ENCODE assay signal across 8 cellular contexts in genomic region chr2:236570081-236570979, GRCh38. TPM values are rescaled to one million over a fixed set of nuclear protein-coding genes. Genes with fewer than 3 reads are reported as not detected.
DNase-seq lines count a peak whose midpoint lies in the region; TF ChIP-seq lines count a peak whose summit lies in the region.

No MANE protein-coding gene starts in this region.

- H4K8ac ChIP-seq in mesendoderm (ENCODE audit: low read depth, low read length): no peak overlapping the region

- no peaks in the 10 kb centered on the region for H3K27me3 ChIP-seq in right atrium auricular region
- no peaks in the 10 kb centered on the region for H3K27me3 ChIP-seq in mesendoderm (ENCODE audit: insufficient read depth, low read length, poor library complexity)
- H3K27me3 ChIP-seq in uterus: no peaks in the 10 kb centered on the region

- no peak overlapping the region for H3K27ac Mint-ChIP-seq in activated naive CD4-positive, alpha-beta T cell treated with anti-CD3 and anti-CD28 coated beads, Interleukin-2, amount 10 ng/mL, durations not matched to agents 7 days and 5 days

- no peaks in the 10 kb centered on the region for H3K79me2 ChIP-seq in mesendoderm (ENCODE audit: control insufficient read depth, insufficient read depth, low read length)

- peak overlapping the region; percentile 81 for H3K18ac ChIP-seq in mesendoderm (ENCODE audit: low read length)

- in situ Hi-C loops in astrocyte of the spinal cord (cut with HindIII; ENCODE audit: low sequenced_read_pairs): no loop called here

- H3K9me3 ChIP-seq in right atrium auricular region (no peaks in the 10 kb centered on the region), uterus (no peaks in the 10 kb centered on the region)

- intact Hi-C loops in cardiac septum (cut with DNase I): loop anchor here (5.0 kb wide), 4 partner anchors 117 to 333 kb away; no protein-coding TSS in a partner anchor
- intact Hi-C loops in uterus (cut with DNase I; ENCODE audit: low total_unique reads): no loop called here

- no peak overlapping the region for H2AK5ac ChIP-seq in mesendoderm (ENCODE audit: low read length)

- no peak overlapping the region for H3K4me3 Mint-ChIP-seq in activated naive CD4-positive, alpha-beta T cell treated with anti-CD3 and anti-CD28 coated beads, Interleukin-2, amount 10 ng/mL, durations not matched to agents 7 days and 5 days

- peak overlapping the region; percentile 68 for H3K56ac ChIP-seq in mesendoderm (ENCODE audit: low read length)

- H3K4me1 ChIP-seq in right atrium auricular region (peaks cover 0 to 62% of the 10 kb centered on the region in 2 donors), mesendoderm (ENCODE audit: control insufficient read depth, low read depth, low read length) (peaks cover 24% of the 10 kb centered on the region), uterus (no peaks in the 10 kb centered on the region)

- no peaks in the 10 kb centered on the region for H3K9me3 Mint-ChIP-seq in activated naive CD4-positive, alpha-beta T cell treated with anti-CD3 and anti-CD28 coated beads, Interleukin-2, amount 10 ng/mL, durations not matched to agents 7 days and 5 days

- H2BK120ac ChIP-seq in mesendoderm (ENCODE audit: low read depth, low read length): no peak overlapping the region

- H3K9ac ChIP-seq in mesendoderm (ENCODE audit: low read length): peak overlapping the region; percentile 65

- TF ChIP-seq CTCF in right atrium auricular region (IDR thresholded peaks at IDR 0.05): no peak
- no peak for TF ChIP-seq CTCF in astrocyte of the spinal cord (IDR thresholded peaks at IDR 0.05; ENCODE audit: low read depth, low read length)
- no peak for TF ChIP-seq CTCF in uterus (IDR thresholded peaks at IDR 0.05)

- H3K4ac ChIP-seq in mesendoderm (ENCODE audit: low read depth, low read length): no peak overlapping the region

- H3K4me1 Mint-ChIP-seq in activated naive CD4-positive, alpha-beta T cell treated with anti-CD3 and anti-CD28 coated beads, Interleukin-2, amount 10 ng/mL, durations not matched to agents 7 days and 5 days: peaks cover 35% of the 10 kb centered on the region

- CTCF ChIA-PET in activated naive CD4-positive, alpha-beta T cell treated with anti-CD3 and anti-CD28 coated beads, Interleukin-2, amount 10 ng/mL, durations not matched to agents 7 days and 5 days (lab: Charles Lee): interaction anchor here (0.6 to 7.8 kb wide), 22 partner anchors 11 to 493 kb away, joined by 3 to 214 read pairs (median 6); a partner anchor contains a TSS

- no peaks in the 10 kb centered on the region for H3K36me3 Mint-ChIP-seq in activated naive CD4-positive, alpha-beta T cell treated with anti-CD3 and anti-CD28 coated beads, Interleukin-2, amount 10 ng/mL, durations not matched to agents 7 days and 5 days

- DNase-seq in right atrium auricular region (ENCODE audit: low spot score) (no peak), cardiac septum (ENCODE audit: low spot score) (no peak), astrocyte of the spinal cord (ENCODE audit: low read depth, low spot score) (peak; percentile 27), mesendoderm (peak; percentile 30), uterus (no peak), activated T-cell treated with anti-CD3 and anti-CD28 coated beads for 4 hours (no peak), pons (ENCODE audit: low spot score) (no peak)
- no peak for DNase-seq in activated naive CD4-positive, alpha-beta T cell treated with anti-CD3 and anti-CD28 coated beads, Interleukin-2, amount 10 ng/mL, durations not matched to agents 7 days and 5 days

- no peak for TF ChIP-seq POLR2A in uterus (IDR thresholded peaks at IDR 0.05)

- peak overlapping the region; percentile 42 for H2BK5ac ChIP-seq in mesendoderm (ENCODE audit: low read length)

- H3K4me3 ChIP-seq in right atrium auricular region (peak overlapping the region; percentile 43 to 59), astrocyte of the spinal cord (ENCODE audit: low read depth, low read length) (peak overlapping the region; percentile 50), mesendoderm (ENCODE audit: low read length) (peak overlapping the region; percentile 26), uterus (peak overlapping the region; percentile 26 to 53)

- H4K5ac ChIP-seq in mesendoderm (ENCODE audit: low read length): peak overlapping the region; percentile 36

- peaks cover 25% of the 10 kb centered on the region for H3K27me3 Mint-ChIP-seq in activated naive CD4-positive, alpha-beta T cell treated with anti-CD3 and anti-CD28 coated beads, Interleukin-2, amount 10 ng/mL, durations not matched to agents 7 days and 5 days

- no peak overlapping the region for H2BK15ac ChIP-seq in mesendoderm (replicated peaks; ENCODE audit: low read depth)

- H3K27ac ChIP-seq in right atrium auricular region: peak overlapping the region; percentile 86 to 91
- peak overlapping the region; percentile 90 for H3K27ac ChIP-seq in mesendoderm (ENCODE audit: low read depth, low read length)
- peak overlapping the region; percentile 86 to 90 for H3K27ac ChIP-seq in uterus

- H3K79me1 ChIP-seq in mesendoderm (ENCODE audit: low read length): no peaks in the 10 kb centered on the region

- no peak overlapping the region for H3K23ac ChIP-seq in mesendoderm (ENCODE audit: low read length)

- H3K4me2 ChIP-seq in mesendoderm (ENCODE audit: low read length): peak overlapping the region; percentile 34

- peaks cover 9% of the 10 kb centered on the region for H3K36me3 ChIP-seq in right atrium auricular region
- no peaks in the 10 kb centered on the region for H3K36me3 ChIP-seq in mesendoderm (ENCODE audit: control insufficient read depth, insufficient read depth, low read length)
- H3K36me3 ChIP-seq in uterus: no peaks in the 10 kb centered on the region

- no CpG with 5 or more reads among the region's 6 CpGs for WGBS in mesendoderm (ENCODE audit: extremely low coverage, insufficient coverage, low lambda C conversion rate)

RNA-seq across cellular contexts. Expression of gene ACKR3, which starts 0.7 kb away (rescaled TPM):
- total RNA-seq in right atrium auricular region: 10 to 100 TPM; 49.7 to 60.5 TPM
- 36.6 TPM for total RNA-seq in cardiac septum
- polyA plus RNA-seq in mesendoderm (2013, experiment 1 of 2): 5.3 TPM
- 4.6 TPM for polyA plus RNA-seq in mesendoderm (2013, experiment 2 of 2)
- 10 to 100 TPM; 11.8 to 61.5 (median 26.2) TPM for total RNA-seq in uterus

Comparison
In these comparisons a context has a peak if more than half of its experiments do, and no peak if none do; other contexts are left out.
1. DNase-seq: peak in astrocyte of the spinal cord (single experiment) and mesendoderm (single experiment); none in right atrium auricular region (single experiment), cardiac septum (single experiment), uterus (0 of 2), activated T-cell treated with anti-CD3 and anti-CD28 coated beads for 4 hours (single experiment), activated naive CD4-positive, alpha-beta T cell treated with anti-CD3 and anti-CD28 coated beads, Interleukin-2, amount 10 ng/mL, durations not matched to agents 7 days and 5 days (single experiment) and pons (single experiment).
2. Peak in every context shown above with its lines, with median percentiles within 50 percentile points of each other: H3K27ac ChIP-seq and H3K4me3 ChIP-seq.